ENCODE assay signal across 8 cellular contexts in genomic region chr16:67284699-67285646, GRCh38. TPM values are rescaled to one million over a fixed set of nuclear protein-coding genes. Genes with fewer than 3 reads are reported as not detected.
A peak's percentile ranks its signal among the peaks of the same experiment; 100 is the strongest.
DNase-seq lines count a peak whose midpoint lies in the region; ATAC-seq, FAIRE-seq and TF ChIP-seq lines count a peak whose summit lies in the region.

No MANE protein-coding gene starts in this region.

- H3K9ac ChIP-seq in adipocyte (ENCODE audit: low read length) = no peak overlapping the region

- no peaks in the 10 kb centered on the region for H3K9me3 ChIP-seq in adipocyte (ENCODE audit: control insufficient read depth, low read length)
- no peaks in the 10 kb centered on the region for H3K9me3 ChIP-seq in vagina

- FAIRE-seq in D721Med (lab: Jason Lieb, UNC) = no peak

- no peak for ATAC-seq in GM18502 (IDR thresholded peaks at IDR 0.05; ENCODE audit: poor library complexity, unreplicated experiment)

- DNase-seq in AG08395 (ENCODE audit: low spot score) (peak; percentile 53), LoVo (ENCODE audit: low spot score) (peak; percentile 10), adipocyte (ENCODE audit: low read depth) (peak; percentile 48), iris pigment epithelial cell (ENCODE audit: low read depth) (peak; percentile 28), vagina (ENCODE audit: extremely low spot score in 2 of 2) (no peak), D721Med (ENCODE audit: insufficient read length, low spot score) (no peak)
- no peak for DNase-seq in stimulated activated naive CD4-positive, alpha-beta T cell treated with Interleukin-2 at 50 U/mL for 16 hours (lab: John Stamatoyannopoulos, UW)

- H3K4me1 ChIP-seq in adipocyte (ENCODE audit: control insufficient read depth, insufficient read depth, low read length) (peaks cover 2% of the 10 kb centered on the region), vagina (no peaks in the 10 kb centered on the region)

- H3K36me3 ChIP-seq in adipocyte (ENCODE audit: control insufficient read depth, insufficient read depth, low read length, severe bottlenecking) = peaks cover 19% of the 10 kb centered on the region
- no peaks in the 10 kb centered on the region for H3K36me3 ChIP-seq in vagina

- no peak for TF ChIP-seq CTCF in vagina (IDR thresholded peaks at IDR 0.05)
- no peak for TF ChIP-seq CTCF in D721Med (IDR thresholded peaks at IDR 0.05; ENCODE audit: insufficient read depth, missing control alignments)

- no peaks in the 10 kb centered on the region for H3K27me3 ChIP-seq in adipocyte (replicated peaks; ENCODE audit: control insufficient read depth, insufficient read depth, low read length)
- no peaks in the 10 kb centered on the region for H3K27me3 ChIP-seq in vagina

- no peak for TF ChIP-seq POLR2A in vagina (IDR thresholded peaks at IDR 0.05)

- H3K4me3 ChIP-seq in adipocyte (ENCODE audit: low read length) (no peak overlapping the region), vagina (no peak overlapping the region)

- intact Hi-C loops in vagina (cut with DNase I) = no loop called here

- no peak overlapping the region for H3K27ac ChIP-seq in vagina

RNA-seq across cellular contexts. Expression of gene PLEKHG4, which starts 5.6 kb away (rescaled TPM):
- total RNA-seq in vagina = 9.8 TPM

RNA-seq across cellular contexts. Expression of gene SLC9A5, which starts 36.2 kb away (rescaled TPM):
- total RNA-seq in vagina = 0.49 TPM

RNA-seq across cellular contexts. Expression of gene FHOD1, which starts 37.7 kb away (rescaled TPM):
- 17.2 TPM for total RNA-seq in vagina

RNA-seq across cellular contexts. Expression of gene KCTD19, which starts 41.6 kb away (rescaled TPM):
- not detected for total RNA-seq in vagina

RNA-seq across cellular contexts. Expression of gene LRRC36, which starts 41.6 kb away (rescaled TPM):
- not detected for total RNA-seq in vagina

Comparison
In these comparisons a context has a peak if more than half of its experiments do, and no peak if none do; other contexts are left out.
1. DNase-seq: peak in AG08395 (single experiment), LoVo (single experiment), adipocyte (single experiment) and iris pigment epithelial cell (single experiment); none in vagina (0 of 2), stimulated activated naive CD4-positive, alpha-beta T cell treated with Interleukin-2 at 50 U/mL for 16 hours (single experiment) and D721Med (single experiment).